1 cellular context compared by ENCODE assay signal in the genomic region with DNA sequence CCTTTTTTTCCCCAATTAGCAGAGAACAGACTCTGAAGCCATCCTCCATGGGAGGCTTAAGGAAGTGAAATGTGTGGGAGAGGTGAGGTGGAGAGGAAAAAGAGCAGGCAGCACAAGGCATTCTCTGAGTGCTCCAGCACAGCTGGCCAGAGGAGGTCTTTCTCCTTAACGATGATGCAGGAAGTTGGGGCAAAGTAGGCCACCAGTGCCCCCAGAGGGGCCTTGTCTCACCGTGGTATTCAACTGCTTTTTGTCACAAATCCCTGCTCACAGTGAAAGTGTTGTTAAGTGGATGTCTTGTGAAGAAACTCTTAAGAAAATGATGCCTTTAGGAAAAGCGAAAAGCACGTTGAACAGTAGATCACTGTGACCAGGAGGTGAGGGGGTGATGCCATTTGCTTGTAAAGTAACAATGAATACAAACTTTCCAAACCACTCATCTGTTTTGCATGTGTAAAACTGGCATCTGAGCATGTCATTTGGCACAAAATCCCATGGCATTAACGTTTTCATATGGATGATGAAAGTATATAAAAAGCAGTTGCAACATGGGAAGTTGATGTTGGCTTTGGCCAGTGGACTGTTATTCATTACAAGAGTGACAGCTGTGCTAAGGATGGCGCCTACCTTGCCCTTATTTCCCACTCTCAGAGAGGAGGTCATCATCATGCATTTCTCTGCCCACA.
TF ChIP-seq lines count a peak whose summit lies in the region.

No MANE protein-coding gene starts in this region.

TF ChIP-seq in K562, 482 proteins besides CTCF, POLR2A, EP300 and RAD21:
- TF ChIP-seq CHD7 (IDR thresholded peaks at IDR 0.05; ENCODE audit: low read depth, low read length) = no peak
- 0 out of 2 replicates have a peak, but pooled peaks have one; percentile 19 for TF ChIP-seq ZNF589 (CRISPR knock-in tag; IDR thresholded peaks at IDR 0.05; ENCODE audit: low read depth)
